Comparison of ENCODE assay signal across 16 cellular contexts in genomic region chr17:4156750-4157381, GRCh38. TPM values are rescaled to one million over a fixed set of nuclear protein-coding genes. Genes with fewer than 3 reads are reported as not detected.
A peak's percentile ranks its signal among the peaks of the same experiment; 100 is the strongest.
DNase-seq lines count a peak whose midpoint lies in the region; ATAC-seq and TF ChIP-seq lines count a peak whose summit lies in the region.
"Had no signal": no experiment of that assay in that cellular context is flagged by ENCODE, and none has a peak within 500 bp of the region (broad histone marks: within the 10 kb centered on the region; RNA-seq: fewer than 3 reads in every experiment).

No MANE protein-coding gene starts in this region.

- in situ Hi-C loops in GM13977 (cut with MboI; ENCODE audit: low pct_unique_long_range_greater_than_20kb, low sequenced_read_pairs, unreplicated experiment) (no loop called here), astrocyte of the spinal cord (cut with HindIII; ENCODE audit: low sequenced_read_pairs) (no loop called here)

- H3K9me3 Mint-ChIP-seq in mesothelial cell of epicardium: no peaks in the 10 kb centered on the region
- H3K9me3 Mint-ChIP-seq: activated CD8-positive, alpha-beta T cell treated with anti-CD3 and anti-CD28 coated beads for 36 hours had no signal

- H3K4me3 ChIP-seq in astrocyte of the spinal cord (ENCODE audit: low read depth, low read length): no peak overlapping the region
- H3K4me3 ChIP-seq: ascending aorta had no signal

- H3K27me3 Mint-ChIP-seq in mesothelial cell of epicardium (ENCODE audit: low read depth): no peaks in the 10 kb centered on the region
- H3K27me3 Mint-ChIP-seq: activated CD8-positive, alpha-beta T cell treated with anti-CD3 and anti-CD28 coated beads for 36 hours had no signal

- ATAC-seq in HG03280 (IDR thresholded peaks at IDR 0.05; ENCODE audit: unreplicated experiment) (no peak), HG02642 (IDR thresholded peaks at IDR 0.05; ENCODE audit: poor library complexity, unreplicated experiment) (no peak)
- ATAC-seq: activated CD8-positive, alpha-beta T cell treated with anti-CD3 and anti-CD28 coated beads for 36 hours had no signal

- H3K4me3 Mint-ChIP-seq in mesothelial cell of epicardium: no peak overlapping the region
- H3K4me3 Mint-ChIP-seq: activated CD8-positive, alpha-beta T cell treated with anti-CD3 and anti-CD28 coated beads for 36 hours had no signal

- H3K4me1 Mint-ChIP-seq in mesothelial cell of epicardium: peaks cover 11% of the 10 kb centered on the region

- H3K36me3 Mint-ChIP-seq in mesothelial cell of epicardium: peaks cover 21% of the 10 kb centered on the region

- H3K27ac Mint-ChIP-seq in mesothelial cell of epicardium: no peak overlapping the region
- H3K27ac Mint-ChIP-seq: activated CD8-positive, alpha-beta T cell treated with anti-CD3 and anti-CD28 coated beads for 36 hours had no signal

- TF ChIP-seq CTCF in GM13977 (IDR thresholded peaks at IDR 0.05; ENCODE audit: extremely low read depth, insufficient read depth, missing control alignments) (peak; percentile 10), astrocyte of the spinal cord (IDR thresholded peaks at IDR 0.05; ENCODE audit: low read depth, low read length) (peak; percentile 22), mesothelial cell of epicardium (IDR thresholded peaks at IDR 0.05; ENCODE audit: unreplicated experiment) (peak; percentile 26)

- peak; percentile 78 for DNase-seq in DMS79 (lab: John Stamatoyannopoulos, UW)
- no peak for DNase-seq in GM13977 (ENCODE audit: low spot score)
- no peak for DNase-seq in astrocyte of the spinal cord (ENCODE audit: low read depth, low spot score)
- DNase-seq in mesothelial cell of epicardium (ENCODE audit: low spot score in 2 of 2, unreplicated experiment in 2 of 2): no peak
- DNase-seq in foreskin melanocyte: no peak
- DNase-seq in stimulated activated CD4-positive, alpha-beta T cell treated with anti-CD3 and anti-CD28 coated beads, Interleukin-4, amount 100 ng/mL, for 1 hour: no peak
- DNase-seq: activated CD8-positive, alpha-beta T cell treated with anti-CD3 and anti-CD28 coated beads for 36 hours; effector CD4-positive, alpha-beta T cell; foreskin fibroblast; NCI-H1105 treated with DMSO at 0.1 percent for 48 hours; NCI-H510A treated with DMSO at 0.1 percent for 48 hours; stimulated activated naive CD4-positive, alpha-beta T cell treated with Interleukin-2 at 50 U/mL for 16 hours; T-helper 9 cell had no signal

RNA-seq across cellular contexts. Expression of gene CYB5D2, which starts 13.9 kb away (rescaled TPM):
- 13.6 to 15.9 TPM (median 14.9 TPM) in 3 replicates for total RNA-seq in mesothelial cell of epicardium

RNA-seq across cellular contexts. Expression of gene ZZEF1, which starts 14.0 kb away (rescaled TPM):
- 42.2 to 45.9 TPM (median 44.1 TPM) in 3 replicates for total RNA-seq in mesothelial cell of epicardium
